8 cellular contexts compared by ENCODE assay signal in genomic region chr1:228082975-228083870, GRCh38. TPM values are rescaled to one million over a fixed set of nuclear protein-coding genes. Genes with fewer than 3 reads are reported as not detected.
DNase-seq lines count a peak whose midpoint lies in the region; ATAC-seq and TF ChIP-seq lines count a peak whose summit lies in the region.

No MANE protein-coding gene starts in this region.

- H3K36me3 ChIP-seq in CD4-positive, alpha-beta memory T cell (ENCODE audit: insufficient read depth, low read length): no peaks in the 10 kb centered on the region
- peaks cover 42% of the 10 kb centered on the region for H3K36me3 ChIP-seq in OCI-LY3 (replicated peaks; ENCODE audit: low read depth, low read length)

- H3K4me1 ChIP-seq in CD4-positive, alpha-beta memory T cell (ENCODE audit: insufficient read depth, low read length): peaks cover 62% of the 10 kb centered on the region
- peaks cover 40% of the 10 kb centered on the region for H3K4me1 ChIP-seq in OCI-LY3 (ENCODE audit: low read length)

- H3K27ac Mint-ChIP-seq in CD4-positive, alpha-beta memory T cell: peak overlapping the region; percentile 95 to 99 (median 97)
- H3K27ac Mint-ChIP-seq in stimulated activated effector memory CD8-positive, alpha-beta T cell treated with anti-CD3 and anti-CD28 coated beads, Interleukin-12 subunit alpha, Interleukin-12 subunit beta, amount 100 ng/mL, for 72 hours: peak overlapping the region; percentile 94

- H3K9me3 ChIP-seq in CD4-positive, alpha-beta memory T cell (ENCODE audit: control insufficient read depth in 1 of 2, low read length in 2 of 2): no peaks in the 10 kb centered on the region
- H3K9me3 ChIP-seq in OCI-LY3 (ENCODE audit: insufficient read depth, low read length): no peaks in the 10 kb centered on the region

- no peaks in the 10 kb centered on the region for H3K27me3 ChIP-seq in CD4-positive, alpha-beta memory T cell (ENCODE audit: insufficient read depth, low read length)
- no peaks in the 10 kb centered on the region for H3K27me3 ChIP-seq in OCI-LY3 (ENCODE audit: low read depth, low read length)

- CTCF ChIA-PET in CD4-positive, alpha-beta memory T cell (lab: Charles Lee; ENCODE audit: partially characterized antibody): interaction anchor here (1.0 to 1.6 kb wide), 6 partner anchors 15 to 375 kb away, joined by 3 to 5 read pairs (median 4); no protein-coding TSS in a partner anchor

- in situ Hi-C loops in T47D (cut with HindIII; ENCODE audit: low pct_unique_long_range_greater_than_20kb, low sequenced_read_pairs): no loop called here

- no peaks in the 10 kb centered on the region for H3K27me3 Mint-ChIP-seq in CD4-positive, alpha-beta memory T cell

- H4K20me1 ChIP-seq in OCI-LY3 (ENCODE audit: insufficient read depth, low read length): peaks cover 63% of the 10 kb centered on the region

- H3K9me3 Mint-ChIP-seq in CD4-positive, alpha-beta memory T cell: no peaks in the 10 kb centered on the region
- H3K9me3 Mint-ChIP-seq in stimulated activated effector memory CD8-positive, alpha-beta T cell treated with anti-CD3 and anti-CD28 coated beads, Interleukin-12 subunit alpha, Interleukin-12 subunit beta, amount 100 ng/mL, for 72 hours: no peaks in the 10 kb centered on the region

- H2AFZ ChIP-seq in OCI-LY3 (ENCODE audit: low read depth, low read length): no peak overlapping the region

- H3K27ac ChIP-seq in CD4-positive, alpha-beta memory T cell (ENCODE audit: low read depth, low read length): peak overlapping the region; percentile 97
- H3K27ac ChIP-seq in OCI-LY3 (ENCODE audit: low read length): peak overlapping the region; percentile 70

- H3K36me3 Mint-ChIP-seq in CD4-positive, alpha-beta memory T cell: peaks cover 13 to 38% of the 10 kb centered on the region in 2 donors
- H3K36me3 Mint-ChIP-seq in stimulated activated effector memory CD8-positive, alpha-beta T cell treated with anti-CD3 and anti-CD28 coated beads, Interleukin-12 subunit alpha, Interleukin-12 subunit beta, amount 100 ng/mL, for 72 hours: peaks cover 69% of the 10 kb centered on the region

- POLR2A ChIA-PET in CD4-positive, alpha-beta memory T cell (lab: Charles Lee; ENCODE audit: partially characterized antibody): interaction anchor here (0.7 to 11.9 kb wide), 22 partner anchors 10 to 1172 kb away, joined by 3 to 146 read pairs (median 5); partner anchors contain the start of genes C1orf35, GUK1, IBA57 and MRPL55

- peak overlapping the region; percentile 94 for H3K9ac ChIP-seq in OCI-LY3 (ENCODE audit: low read length)

- peaks cover 45 to 65% (median 53%) of the 10 kb centered on the region in 4 donors for H3K4me1 Mint-ChIP-seq in CD4-positive, alpha-beta memory T cell
- peaks cover 56% of the 10 kb centered on the region for H3K4me1 Mint-ChIP-seq in stimulated activated effector memory CD8-positive, alpha-beta T cell treated with anti-CD3 and anti-CD28 coated beads, Interleukin-12 subunit alpha, Interleukin-12 subunit beta, amount 100 ng/mL, for 72 hours

- H3K4me2 ChIP-seq in OCI-LY3 (ENCODE audit: low read length): peak overlapping the region; percentile 94

- peaks cover 86% of the 10 kb centered on the region for H3K79me2 ChIP-seq in OCI-LY3 (ENCODE audit: low read length)

- intact Hi-C loops in CD4-positive, alpha-beta memory T cell (cut with micrococcal nuclease): loop anchor here (1.0 to 10.0 kb wide), 8 partner anchors 20 to 1542 kb away; partner anchors contain the start of genes C1orf35, GUK1, MRPL55 and TAF5L

- DNase-seq in CD4-positive, alpha-beta memory T cell: peak in 2 of 5 donors; percentile 26 to 30
- DNase-seq in T47D (ENCODE audit: low read depth in 1 of 2, low spot score in 1 of 2) (peak; percentile 50 to 70), kidney tubule cell (ENCODE audit: low spot score) (peak; percentile 66), NCI-H1694 treated with DMSO at 0.1 percent for 48 hours (lab: John Stamatoyannopoulos, UW) (no peak)
- DNase-seq in stimulated activated effector memory CD8-positive, alpha-beta T cell treated with anti-CD3 and anti-CD28 coated beads, Interleukin-12 subunit alpha, Interleukin-12 subunit beta, amount 100 ng/mL, for 72 hours (ENCODE audit: low spot score in 2 of 2): no peak

- peak overlapping the region; percentile 80 to 97 for H3K4me3 ChIP-seq in CD4-positive, alpha-beta memory T cell (ENCODE audit: low read length in 2 of 2)
- H3K4me3 ChIP-seq in OCI-LY3 (ENCODE audit: low read length): peak overlapping the region; percentile 95

- peak; percentile 5 for ATAC-seq in GM21528 (IDR thresholded peaks at IDR 0.05; ENCODE audit: low FRiP score, unreplicated experiment)
- ATAC-seq in stimulated activated effector memory CD8-positive, alpha-beta T cell treated with anti-CD3 and anti-CD28 coated beads, Interleukin-12 subunit alpha, Interleukin-12 subunit beta, amount 100 ng/mL, for 72 hours: no peak
- ATAC-seq in HG03342 (IDR thresholded peaks at IDR 0.05; ENCODE audit: unreplicated experiment): no peak

- H3K4me3 Mint-ChIP-seq in CD4-positive, alpha-beta memory T cell: peak overlapping the region; percentile 90 to 96 (median 94)
- peak overlapping the region; percentile 90 for H3K4me3 Mint-ChIP-seq in stimulated activated effector memory CD8-positive, alpha-beta T cell treated with anti-CD3 and anti-CD28 coated beads, Interleukin-12 subunit alpha, Interleukin-12 subunit beta, amount 100 ng/mL, for 72 hours

- TF ChIP-seq CTCF in OCI-LY3 (IDR thresholded peaks at IDR 0.05; ENCODE audit: low read depth, low read length): no peak

RNA-seq across cellular contexts. Expression of gene ARF1, which starts 0.7 kb away (rescaled TPM):
- 100 to 1,000 TPM; 265 to 270 TPM for total RNA-seq in CD4-positive, alpha-beta memory T cell
- 100 to 1,000 TPM; 493 to 600 TPM for polyA plus RNA-seq in CD4-positive, alpha-beta memory T cell

RNA-seq across cellular contexts. Expression of gene C1orf35, which starts 19.9 kb away (rescaled TPM):
- total RNA-seq in CD4-positive, alpha-beta memory T cell: 10 to 100 TPM; 28.5 to 30.7 TPM
- polyA plus RNA-seq in CD4-positive, alpha-beta memory T cell: 10 to 100 TPM; 16.4 to 20.0 TPM

RNA-seq across cellular contexts. Expression of gene MRPL55, which starts 25.9 kb away (rescaled TPM):
- total RNA-seq in CD4-positive, alpha-beta memory T cell: 10 to 100 TPM; 57.8 to 64.5 TPM
- 100 to 1,000 TPM; 108 to 157 TPM for polyA plus RNA-seq in CD4-positive, alpha-beta memory T cell

RNA-seq across cellular contexts. Expression of gene GUK1, which starts 56.9 kb away (rescaled TPM):
- total RNA-seq in CD4-positive, alpha-beta memory T cell: 100 to 1,000 TPM; 179 to 185 TPM
- polyA plus RNA-seq in CD4-positive, alpha-beta memory T cell: 100 to 1,000 TPM; 382 to 488 TPM

Comparison
In these comparisons a context has a peak if more than half of its experiments do, and no peak if none do; other contexts are left out.
1. DNase-seq: peak in T47D (2 of 2) and kidney tubule cell (single experiment); none in stimulated activated effector memory CD8-positive, alpha-beta T cell treated with anti-CD3 and anti-CD28 coated beads, Interleukin-12 subunit alpha, Interleukin-12 subunit beta, amount 100 ng/mL, for 72 hours (0 of 2) and NCI-H1694 treated with DMSO at 0.1 percent for 48 hours (single experiment).